Comparison of ENCODE assay signal across 18 cellular contexts in the genomic region with DNA sequence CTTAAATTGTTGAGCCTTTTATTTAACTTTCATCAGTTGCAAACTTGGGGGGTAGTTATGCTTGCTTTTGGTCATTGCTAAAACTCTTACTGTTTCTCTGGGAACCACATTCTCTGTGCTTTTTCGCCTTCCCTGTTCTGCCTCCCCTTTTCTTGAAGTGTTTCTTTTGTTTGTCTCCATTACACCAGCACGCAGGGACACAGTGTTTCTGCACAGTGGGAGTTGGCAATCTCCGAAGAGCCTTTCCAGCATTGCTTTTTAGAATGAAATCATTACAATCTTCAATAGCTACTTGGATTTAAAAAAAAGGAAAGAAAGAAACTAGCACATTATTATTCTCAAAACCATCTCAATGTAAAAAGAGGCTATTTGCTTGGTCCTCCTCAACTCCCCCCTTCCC.
"Had no signal": no experiment of that assay in that cellular context is flagged by ENCODE, and none has a peak within 500 bp of the region (broad histone marks: within the 10 kb centered on the region; RNA-seq: fewer than 3 reads in every experiment).

No MANE protein-coding gene starts in this region.

- ATAC-seq: activated CD8-positive, alpha-beta T cell treated with anti-CD3 and anti-CD28 coated beads for 36 hours; activated T-helper 17 cell treated with anti-CD3 and anti-CD28 coated beads, Interleukin-2, amount 50 U/mL, for 72 hours; body of pancreas; left lobe of liver; pancreas; stimulated activated naive B cell treated with anti-CD40 and anti-IgM and Interleukin-4, amounts not matched to agents 10 μg/mL and 1 μg/mL and 100 μg/mL, for 72 hours had no signal

- H3K27me3 ChIP-seq: body of pancreas, colonic mucosa, neutrophil, pancreas, spleen, thyroid gland had no signal

- H3K27ac ChIP-seq: body of pancreas, colonic mucosa, neutrophil, pancreas, spleen, thyroid gland had no signal

- H3K4me3 Mint-ChIP-seq: activated B cell treated with CpG ODN at 0.5 μM for 24 hours; activated CD8-positive, alpha-beta T cell treated with anti-CD3 and anti-CD28 coated beads for 36 hours; activated naive CD8-positive, alpha-beta T cell treated with anti-CD3 and anti-CD28 coated beads for 36 hours; activated T-helper 17 cell treated with anti-CD3 and anti-CD28 coated beads, Interleukin-2, amount 50 U/mL, for 72 hours; stimulated activated naive B cell treated with anti-CD40 and anti-IgM and Interleukin-4, amounts not matched to agents 10 μg/mL and 1 μg/mL and 100 μg/mL, for 72 hours had no signal

- H3K4me1 ChIP-seq: body of pancreas, colonic mucosa, pancreas, spleen, thyroid gland had no signal

- H3K27me3 Mint-ChIP-seq: activated B cell treated with CpG ODN at 0.5 μM for 24 hours; activated CD8-positive, alpha-beta T cell treated with anti-CD3 and anti-CD28 coated beads for 36 hours; activated naive CD8-positive, alpha-beta T cell treated with anti-CD3 and anti-CD28 coated beads for 36 hours; activated T-helper 17 cell treated with anti-CD3 and anti-CD28 coated beads, Interleukin-2, amount 50 U/mL, for 72 hours; stimulated activated naive B cell treated with anti-CD40 and anti-IgM and Interleukin-4, amounts not matched to agents 10 μg/mL and 1 μg/mL and 100 μg/mL, for 72 hours had no signal

- H3K27ac Mint-ChIP-seq: activated B cell treated with CpG ODN at 0.5 μM for 24 hours; activated CD8-positive, alpha-beta T cell treated with anti-CD3 and anti-CD28 coated beads for 36 hours; activated naive CD8-positive, alpha-beta T cell treated with anti-CD3 and anti-CD28 coated beads for 36 hours; activated T-helper 17 cell treated with anti-CD3 and anti-CD28 coated beads, Interleukin-2, amount 50 U/mL, for 72 hours; stimulated activated naive B cell treated with anti-CD40 and anti-IgM and Interleukin-4, amounts not matched to agents 10 μg/mL and 1 μg/mL and 100 μg/mL, for 72 hours had no signal

- H3K4me3 ChIP-seq: body of pancreas, colonic mucosa, lung, pancreas, spleen, thyroid gland had no signal

- H3K4me1 Mint-ChIP-seq: activated B cell treated with CpG ODN at 0.5 μM for 24 hours; activated naive CD8-positive, alpha-beta T cell treated with anti-CD3 and anti-CD28 coated beads for 36 hours; activated T-helper 17 cell treated with anti-CD3 and anti-CD28 coated beads, Interleukin-2, amount 50 U/mL, for 72 hours; stimulated activated naive B cell treated with anti-CD40 and anti-IgM and Interleukin-4, amounts not matched to agents 10 μg/mL and 1 μg/mL and 100 μg/mL, for 72 hours had no signal

- H3K9me3 Mint-ChIP-seq: activated B cell treated with CpG ODN at 0.5 μM for 24 hours; activated T-helper 17 cell treated with anti-CD3 and anti-CD28 coated beads, Interleukin-2, amount 50 U/mL, for 72 hours had no signal

- H3K9me3 ChIP-seq: body of pancreas, colonic mucosa, neutrophil, pancreas, spleen, thyroid gland had no signal

- DNase-seq: activated B cell treated with CpG ODN at 0.5 μM for 24 hours; activated CD4-positive, alpha-beta T cell treated with anti-CD3 and anti-CD28 coated beads for 4 hours; activated CD8-positive, alpha-beta T cell treated with anti-CD3 and anti-CD28 coated beads for 36 hours; activated naive CD4-positive, alpha-beta T cell; activated naive CD8-positive, alpha-beta T cell treated with anti-CD3 and anti-CD28 coated beads for 36 hours; activated T-cell treated with anti-CD3 and anti-CD28 coated beads, Interleukin-2, amount 50 U/mL, for 1 hour; amniotic stem cell; body of pancreas; central memory CD4-positive, alpha-beta T cell; colonic mucosa; pancreas; spleen; stimulated activated naive B cell treated with anti-CD40 and anti-IgM and Interleukin-4, amounts not matched to agents 10 μg/mL and 1 μg/mL and 100 μg/mL, for 72 hours; thyroid gland had no signal

- H3K36me3 ChIP-seq: colonic mucosa, neutrophil, pancreas, spleen, thyroid gland had no signal

- H3K36me3 Mint-ChIP-seq: activated naive CD8-positive, alpha-beta T cell treated with anti-CD3 and anti-CD28 coated beads for 36 hours; stimulated activated naive B cell treated with anti-CD40 and anti-IgM and Interleukin-4, amounts not matched to agents 10 μg/mL and 1 μg/mL and 100 μg/mL, for 72 hours had no signal
